In genomic region chr5:112975721-112976431, GRCh38 we compare ENCODE assay signal across 8 cellular contexts. TPM values are rescaled to one million over a fixed set of nuclear protein-coding genes. Genes with fewer than 3 reads are reported as not detected.
DNase-seq lines count a peak whose midpoint lies in the region; ATAC-seq, FAIRE-seq and TF ChIP-seq lines count a peak whose summit lies in the region.

No MANE protein-coding gene starts in this region.

- peak; percentile 69 for FAIRE-seq in GM19239 (lab: Jason Lieb, UNC)

- H3K9me3 ChIP-seq in ascending aorta: no peaks in the 10 kb centered on the region
- no peaks in the 10 kb centered on the region for H3K9me3 ChIP-seq in uterus

- intact Hi-C loops in ascending aorta (cut with DNase I) (loop anchor here (1.0 to 10.0 kb wide), 5 partner anchors 53 to 814 kb away; partner anchors contain the start of genes REEP5 and SRP19), uterus (cut with DNase I; ENCODE audit: low total_unique reads) (no loop called here)

- H3K27ac ChIP-seq in ACC112 (ENCODE audit: low read depth, low read length): 0 out of 2 replicates have a peak overlapping the region, but pooled peaks have one; percentile 7
- peak overlapping the region; percentile 65 to 87 for H3K27ac ChIP-seq in ascending aorta
- peak overlapping the region; percentile 86 to 90 for H3K27ac ChIP-seq in uterus

- no peaks in the 10 kb centered on the region for H3K36me3 ChIP-seq in ACC112 (ENCODE audit: insufficient read depth, low read length)
- no peaks in the 10 kb centered on the region for H3K36me3 ChIP-seq in ascending aorta
- H3K36me3 ChIP-seq in uterus: no peaks in the 10 kb centered on the region

- H3K27me3 ChIP-seq in ACC112 (ENCODE audit: insufficient read depth, low read length) (no peaks in the 10 kb centered on the region), ascending aorta (no peaks in the 10 kb centered on the region), uterus (no peaks in the 10 kb centered on the region)

- H3K36me3 Mint-ChIP-seq in memory B cell: peaks cover 3% of the 10 kb centered on the region

- H3K27ac Mint-ChIP-seq in memory B cell: peak overlapping the region; percentile 91

- peak; percentile 18 for ATAC-seq in HG03460 (IDR thresholded peaks at IDR 0.05; ENCODE audit: unreplicated experiment)
- peak; percentile 7 for ATAC-seq in memory B cell (ENCODE audit: low read depth)

- no peaks in the 10 kb centered on the region for H3K27me3 Mint-ChIP-seq in memory B cell

- H3K9me3 Mint-ChIP-seq in memory B cell: no peaks in the 10 kb centered on the region

- no peak for TF ChIP-seq POLR2A in uterus (IDR thresholded peaks at IDR 0.05)

- TF ChIP-seq CTCF in ascending aorta (IDR thresholded peaks at IDR 0.05) (no peak), uterus (IDR thresholded peaks at IDR 0.05) (peak in 1 of 4 experiments; percentile 11)

- no peak for DNase-seq in GM19239 (ENCODE audit: insufficient read length, low spot score)
- no peak for DNase-seq in ascending aorta (ENCODE audit: low spot score in 2 of 2)
- no peak for DNase-seq in memory B cell (ENCODE audit: low spot score in 2 of 2)
- DNase-seq in uterus: no peak
- DNase-seq in middle frontal gyrus (ENCODE audit: extremely low spot score, low spot score): no peak
- no peak for DNase-seq in NCI-H2081 treated with DMSO at 0.1 percent for 48 hours (lab: John Stamatoyannopoulos, UW)

- H2AFZ ChIP-seq in ACC112 (ENCODE audit: low read length, unreplicated experiment): peak overlapping the region; percentile 99

- peaks cover 39% of the 10 kb centered on the region for H3K79me2 ChIP-seq in ACC112 (ENCODE audit: control insufficient read depth, insufficient read depth, low read length, unreplicated experiment)

- peak overlapping the region; percentile 96 for H3K4me3 Mint-ChIP-seq in memory B cell

- H3K4me3 ChIP-seq in ACC112 (ENCODE audit: low read depth, low read length) (peak overlapping the region; percentile 94), ascending aorta (peak overlapping the region; percentile 94 to 96), uterus (peak overlapping the region; percentile 87 to 99)

- peaks cover 26% of the 10 kb centered on the region for H3K4me1 Mint-ChIP-seq in memory B cell

- H3K4me1 ChIP-seq in ACC112 (ENCODE audit: control insufficient read depth, insufficient read depth, low read length, unreplicated experiment) (peaks cover 6% of the 10 kb centered on the region), ascending aorta (peaks cover 0 to 21% of the 10 kb centered on the region in 2 donors), uterus (no peaks in the 10 kb centered on the region)

RNA-seq across cellular contexts. Expression of gene DCP2, which starts 0.7 kb away (rescaled TPM):
- total RNA-seq in ascending aorta (24.6 TPM), uterus (100 to 1,000 TPM in 1 of 4 donors, 10 to 100 TPM in 3; 11.2 to 124 (median 27.6) TPM)

RNA-seq across cellular contexts. Expression of gene REEP5, which starts 53.8 kb away (rescaled TPM):
- total RNA-seq in ascending aorta (49.7 TPM), uterus (10 to 100 TPM; 35.6 to 77.1 (median 56.2) TPM)

Comparison
In these comparisons a context has a peak if more than half of its experiments do, and no peak if none do; other contexts are left out.
1. H3K27ac ChIP-seq: peak in every context shown above with its lines; median percentile 88 in uterus; 76 in ascending aorta; 7 in ACC112.